14 cellular contexts compared by ENCODE assay signal in genomic region chr1:110370827-110371226, GRCh38. TPM values are rescaled to one million over a fixed set of nuclear protein-coding genes. Genes with fewer than 3 reads are reported as not detected.
DNase-seq lines count a peak whose midpoint lies in the region; ATAC-seq and TF ChIP-seq lines count a peak whose summit lies in the region.
"Had no signal": no experiment of that assay in that cellular context is flagged by ENCODE, and none has a peak within 500 bp of the region (broad histone marks: within the 10 kb centered on the region; RNA-seq: fewer than 3 reads in every experiment).

No MANE protein-coding gene starts in this region.

- peaks cover 17% of the 10 kb centered on the region for H3K36me3 ChIP-seq in CD4-positive, CD25-positive, alpha-beta regulatory T cell (ENCODE audit: control insufficient read depth, insufficient read depth, low read length)
- peaks cover 3 to 5% of the 10 kb centered on the region in 2 donors for H3K36me3 ChIP-seq in body of pancreas (replicated peaks in 1 of 2; ENCODE audit: insufficient read depth in 1 of 2, low read depth in 2 of 2)

- H3K9me3 ChIP-seq in CD4-positive, CD25-positive, alpha-beta regulatory T cell (ENCODE audit: control insufficient read depth in 2 of 2, low read length in 2 of 2) = no peaks in the 10 kb centered on the region
- peaks cover 0 to 3% (median 0%) of the 10 kb centered on the region in 3 donors for H3K9me3 ChIP-seq in body of pancreas

- no peak overlapping the region for H3K4me3 Mint-ChIP-seq in CD4-positive, CD25-positive, alpha-beta regulatory T cell
- H3K4me3 Mint-ChIP-seq: natural killer cell had no signal

- no peak for DNase-seq in CD4-positive, CD25-positive, alpha-beta regulatory T cell
- DNase-seq in HS-27A (ENCODE audit: low read depth) (peak; percentile 17), astrocyte of the hippocampus (ENCODE audit: low read depth, low spot score) (peak; percentile 52), kidney tubule cell (ENCODE audit: low spot score) (peak; percentile 66), HEK293T (ENCODE audit: extremely low spot score) (no peak), body of pancreas (no peak)
- DNase-seq: DMS53, natural killer cell, NCI-H2227 treated with DMSO at 0.1 percent for 48 hours had no signal

- no peaks in the 10 kb centered on the region for H3K4me1 ChIP-seq in CD4-positive, CD25-positive, alpha-beta regulatory T cell (ENCODE audit: control insufficient read depth, insufficient read depth, low read length, poor library complexity, severe bottlenecking)
- H3K4me1 ChIP-seq in body of pancreas = no peaks in the 10 kb centered on the region

- H3K4me3 ChIP-seq in CD4-positive, CD25-positive, alpha-beta regulatory T cell (ENCODE audit: low read depth, low read length) = no peak overlapping the region
- H3K4me3 ChIP-seq in body of pancreas = no peak overlapping the region
- H3K4me3 ChIP-seq: coronary artery, SK-N-MC had no signal

- H3K27ac ChIP-seq in CD4-positive, CD25-positive, alpha-beta regulatory T cell (ENCODE audit: insufficient read depth, low read length, poor library complexity, severe bottlenecking) = no peak overlapping the region
- no peak overlapping the region for H3K27ac ChIP-seq in body of pancreas
- H3K27ac ChIP-seq: coronary artery, KMS-11, SK-N-MC had no signal

- H3K27ac Mint-ChIP-seq in CD4-positive, CD25-positive, alpha-beta regulatory T cell = peak overlapping the region; percentile 0 to 64 (median 42)

- CTCF ChIA-PET in HEK293T (lab: Yijun Ruan, JAX) = no interaction called here

- H3K27me3 Mint-ChIP-seq in CD4-positive, CD25-positive, alpha-beta regulatory T cell = no peaks in the 10 kb centered on the region

- 22 to 31% methylated on average over 1 of the region's 1 CpG for WGBS in body of pancreas, 2 donors

- H3K27me3 ChIP-seq in CD4-positive, CD25-positive, alpha-beta regulatory T cell (ENCODE audit: control insufficient read depth, insufficient read depth, low read length) = no peaks in the 10 kb centered on the region
- no peaks in the 10 kb centered on the region for H3K27me3 ChIP-seq in body of pancreas

- peak; percentile 50 to 68 for ATAC-seq in CD4-positive, CD25-positive, alpha-beta regulatory T cell (ENCODE audit: low read depth in 2 of 2)
- no peak for ATAC-seq in HG03432 (IDR thresholded peaks at IDR 0.05; ENCODE audit: unreplicated experiment)
- ATAC-seq in HG03521 (IDR thresholded peaks at IDR 0.05; ENCODE audit: unreplicated experiment) = no peak
- ATAC-seq in body of pancreas = no peak

- TF ChIP-seq CTCF in body of pancreas (IDR thresholded peaks at IDR 0.05) = no peak

- POLR2A ChIA-PET in HEK293T (lab: Yijun Ruan, JAX) = no interaction called here

- intact Hi-C loops in body of pancreas (cut with DNase I) = no loop called here

- peaks cover 21% of the 10 kb centered on the region for H3K36me3 Mint-ChIP-seq in CD4-positive, CD25-positive, alpha-beta regulatory T cell
- H3K36me3 Mint-ChIP-seq: natural killer cell had no signal

- TF ChIP-seq POLR2A in body of pancreas (IDR thresholded peaks at IDR 0.05) = no peak

- H3K9me3 Mint-ChIP-seq in CD4-positive, CD25-positive, alpha-beta regulatory T cell = no peaks in the 10 kb centered on the region
- H3K9me3 Mint-ChIP-seq: natural killer cell had no signal

- peaks cover 7 to 17% (median 11%) of the 10 kb centered on the region in 4 donors for H3K4me1 Mint-ChIP-seq in CD4-positive, CD25-positive, alpha-beta regulatory T cell

TF ChIP-seq in HEK293T, 16 proteins besides CTCF, POLR2A, EP300 and RAD21:
- TF ChIP-seq ZNF384 (IDR thresholded peaks at IDR 0.05) = no peak
- no peak for TF ChIP-seq SP1 (IDR thresholded peaks at IDR 0.05)
- no peak for TF ChIP-seq NFRKB (IDR thresholded peaks at IDR 0.05)
- no peak for TF ChIP-seq CTBP1 (IDR thresholded peaks at IDR 0.05; ENCODE audit: borderline replicate concordance)
- TF ChIP-seq TARDBP (IDR thresholded peaks at IDR 0.05) = no peak
- no peak for TF ChIP-seq L3MBTL2 (conservative IDR thresholded peaks at IDR 0.05)
- no peak for TF ChIP-seq BHLHE40 (IDR thresholded peaks at IDR 0.05; ENCODE audit: borderline replicate concordance)
- TF ChIP-seq PKNOX1 (IDR thresholded peaks at IDR 0.05) = no peak
- no peak for TF ChIP-seq FOXK2 (IDR thresholded peaks at IDR 0.05)
- no peak for TF ChIP-seq FOXM1 (IDR thresholded peaks at IDR 0.05; ENCODE audit: borderline replicate concordance)
- no peak for TF ChIP-seq FOXA1 (IDR thresholded peaks at IDR 0.05)
- no peak for TF ChIP-seq ELF4 (IDR thresholded peaks at IDR 0.05)
- no peak for TF ChIP-seq HDGF (IDR thresholded peaks at IDR 0.05; ENCODE audit: borderline replicate concordance)
- TF ChIP-seq ARNT (IDR thresholded peaks at IDR 0.05) = no peak
- TF ChIP-seq LEF1 (IDR thresholded peaks at IDR 0.05; ENCODE audit: borderline replicate concordance) = no peak
- no peak for TF ChIP-seq SUZ12 (IDR thresholded peaks at IDR 0.05)
TF ChIP-seq in HEK293T: peak in this region for 0.

RNA-seq across cellular contexts. Expression of gene SLC16A4, which starts 20.0 kb away (rescaled TPM):
- not detected for total RNA-seq in CD4-positive, CD25-positive, alpha-beta regulatory T cell
- polyA plus RNA-seq in CD4-positive, CD25-positive, alpha-beta regulatory T cell = under 1 TPM; 0.31 to 0.73 (median 0.65) TPM
- total RNA-seq in body of pancreas = 1 to 10 TPM; 3.6 TPM

RNA-seq across cellular contexts. Expression of gene RBM15, which starts 31.6 kb away (rescaled TPM):
- 53.3 TPM for total RNA-seq in CD4-positive, CD25-positive, alpha-beta regulatory T cell
- polyA plus RNA-seq in CD4-positive, CD25-positive, alpha-beta regulatory T cell = 10 to 100 TPM in 3 of 4 donors, 1 to 10 TPM in 1; 7.5 to 12.9 (median 11.6) TPM
- 10 to 100 TPM; 21.4 to 25.9 TPM for total RNA-seq in body of pancreas

RNA-seq across cellular contexts. Expression of gene LAMTOR5, which starts 36.7 kb away (rescaled TPM):
- total RNA-seq in CD4-positive, CD25-positive, alpha-beta regulatory T cell = 79.3 TPM
- 100 to 1,000 TPM; 289 to 409 (median 303) TPM for polyA plus RNA-seq in CD4-positive, CD25-positive, alpha-beta regulatory T cell
- 10 to 100 TPM in 1 of 2 donors, 1 to 10 TPM in 1; 8.6 to 25.4 TPM for total RNA-seq in body of pancreas

Comparison
In these comparisons a context has a peak if more than half of its experiments do, and no peak if none do; other contexts are left out.
1. ATAC-seq: peak in CD4-positive, CD25-positive, alpha-beta regulatory T cell (2 of 2); none in HG03432 (single experiment), HG03521 (single experiment) and body of pancreas (single experiment).
2. DNase-seq: peak in HS-27A (single experiment), astrocyte of the hippocampus (single experiment) and kidney tubule cell (single experiment); none in CD4-positive, CD25-positive, alpha-beta regulatory T cell (0 of 3), HEK293T (single experiment) and body of pancreas (0 of 4).